In genomic region chr7:97872025-97872669, GRCh38 we compare ENCODE assay signal across 8 cellular contexts. TPM values are rescaled to one million over a fixed set of nuclear protein-coding genes. Genes with fewer than 3 reads are reported as not detected.
A peak's percentile ranks its signal among the peaks of the same experiment; 100 is the strongest.
DNase-seq lines count a peak whose midpoint lies in the region; ATAC-seq and TF ChIP-seq lines count a peak whose summit lies in the region.

Gene ASNS, minus strand, starts transcription at chr7:97872408. Its CDS starts 3,252 bp downstream, at chr7:97869156.

- peak within 1 kb of the TSS; percentile 90 for H3K27ac Mint-ChIP-seq in activated naive CD8-positive, alpha-beta T cell treated with anti-CD3 and anti-CD28 coated beads, Interleukin-2, amount 10 ng/mL, durations not matched to agents 7 days and 5 days

- peak; percentile 86 for DNase-seq in GM10266 (ENCODE audit: extremely low spot score)
- DNase-seq in NCI-H1105 treated with DMSO at 0.1 percent for 48 hours (lab: John Stamatoyannopoulos, UW) = peak; percentile 94
- peak; percentile 92 for DNase-seq in activated naive CD8-positive, alpha-beta T cell treated with anti-CD3 and anti-CD28 coated beads, Interleukin-2, amount 10 ng/mL, durations not matched to agents 7 days and 5 days
- DNase-seq in Right ventricle myocardium inferior (ENCODE audit: missing footprints) = peak; percentile 95
- DNase-seq in ovary = peak; percentile 87 to 93 (median 90)
- peak; percentile 92 for DNase-seq in thyroid gland

- no peaks in the 10 kb centered on the region for H3K27me3 ChIP-seq in SU-DHL-6 (ENCODE audit: low read length)
- no peaks in the 10 kb centered on the region for H3K27me3 ChIP-seq in ovary
- H3K27me3 ChIP-seq in thyroid gland = no peaks in the 10 kb centered on the region

- peak within 1 kb of the TSS; percentile 87 for H3K4me3 Mint-ChIP-seq in activated naive CD8-positive, alpha-beta T cell treated with anti-CD3 and anti-CD28 coated beads, Interleukin-2, amount 10 ng/mL, durations not matched to agents 7 days and 5 days

- peaks cover 15% of the 10 kb centered on the region for H3K4me1 Mint-ChIP-seq in activated naive CD8-positive, alpha-beta T cell treated with anti-CD3 and anti-CD28 coated beads, Interleukin-2, amount 10 ng/mL, durations not matched to agents 7 days and 5 days

- H3K36me3 Mint-ChIP-seq in activated naive CD8-positive, alpha-beta T cell treated with anti-CD3 and anti-CD28 coated beads, Interleukin-2, amount 10 ng/mL, durations not matched to agents 7 days and 5 days = peaks cover 6% of the 10 kb centered on the region

- POLR2A ChIA-PET in activated naive CD8-positive, alpha-beta T cell treated with anti-CD3 and anti-CD28 coated beads, Interleukin-2, amount 10 ng/mL, durations not matched to agents 7 days and 5 days (lab: Charles Lee) = interaction anchor here (0.6 to 1.3 kb wide), 3 partner anchors 100 to 1164 kb away, joined by 3 to 8 read pairs (median 3); partner anchors contain the start of gene SDHAF3

- no peaks in the 10 kb centered on the region for H3K27me3 Mint-ChIP-seq in activated naive CD8-positive, alpha-beta T cell treated with anti-CD3 and anti-CD28 coated beads, Interleukin-2, amount 10 ng/mL, durations not matched to agents 7 days and 5 days

- no peaks in the 10 kb centered on the region for H3K9me3 Mint-ChIP-seq in activated naive CD8-positive, alpha-beta T cell treated with anti-CD3 and anti-CD28 coated beads, Interleukin-2, amount 10 ng/mL, durations not matched to agents 7 days and 5 days

- no peak for TF ChIP-seq CTCF in GM10266 (IDR thresholded peaks at IDR 0.05; ENCODE audit: control insufficient read depth, insufficient read depth, low read depth, missing control alignments)
- TF ChIP-seq CTCF in SU-DHL-6 (IDR thresholded peaks at IDR 0.05; ENCODE audit: insufficient read depth, low read length, poor library complexity, severe bottlenecking) = no peak
- TF ChIP-seq CTCF in ovary (IDR thresholded peaks at IDR 0.05) = peak in 2 of 3 donors; percentile 8 to 18
- no peak for TF ChIP-seq CTCF in thyroid gland (IDR thresholded peaks at IDR 0.05)

- ATAC-seq in HG02623 (IDR thresholded peaks at IDR 0.05; ENCODE audit: unreplicated experiment) = peak; percentile 99
- ATAC-seq in activated naive CD8-positive, alpha-beta T cell treated with anti-CD3 and anti-CD28 coated beads, Interleukin-2, amount 10 ng/mL, durations not matched to agents 7 days and 5 days (ENCODE audit: low read depth) = peak; percentile 92
- peak; percentile 100 for ATAC-seq in Right ventricle myocardium inferior

- 0 to 1% (median 1%) methylated on average over 47 to 58 of the region's 58 CpGs for WGBS in ovary, 3 donors
- WGBS in thyroid gland, 2 donors = 1 to 2% methylated on average over 28 to 40 of the region's 58 CpGs

- H3K36me3 ChIP-seq in SU-DHL-6 (ENCODE audit: low read length) (peaks cover 15% of the 10 kb centered on the region), ovary (no peaks in the 10 kb centered on the region), thyroid gland (no peaks in the 10 kb centered on the region)

- H3K4me3 ChIP-seq in SU-DHL-6 (ENCODE audit: insufficient read depth, low read length, poor library complexity, severe bottlenecking) = peak within 1 kb of the TSS; percentile 77
- H3K4me3 ChIP-seq in ovary = peak within 1 kb of the TSS; percentile 77
- H3K4me3 ChIP-seq in thyroid gland (replicated peaks in 1 of 3) = peak within 1 kb of the TSS; percentile 37 to 78 (median 68)

- peak within 1 kb of the TSS; percentile 90 for H3K4me2 ChIP-seq in SU-DHL-6 (ENCODE audit: low read depth, low read length, poor library complexity, severe bottlenecking)

- H3K27ac ChIP-seq in SU-DHL-6 (ENCODE audit: low read depth, low read length) (peak within 1 kb of the TSS; percentile 83), ovary (peak within 1 kb of the TSS in 1 of 2 donors; percentile 69), thyroid gland (peak within 1 kb of the TSS; percentile 24 to 50 (median 24))

- TF ChIP-seq POLR2A in ovary (IDR thresholded peaks at IDR 0.05) = peak; percentile 89
- peak in 1 of 2 donors; percentile 88 for TF ChIP-seq POLR2A in thyroid gland (IDR thresholded peaks at IDR 0.05)

- peaks cover 21% of the 10 kb centered on the region for H3K79me2 ChIP-seq in SU-DHL-6 (ENCODE audit: insufficient read depth, low read length)

- no peak for TF ChIP-seq EP300 in ovary (IDR thresholded peaks at IDR 0.05)

- intact Hi-C loops in Right ventricle myocardium inferior (cut with DNase I) = no loop called here
- intact Hi-C loops in ovary (cut with DNase I) = no loop called here
- intact Hi-C loops in thyroid gland (cut with DNase I) = no loop called here

- peaks cover 7% of the 10 kb centered on the region for H3F3A ChIP-seq in SU-DHL-6 (ENCODE audit: insufficient read depth)

- H3K9me3 ChIP-seq in SU-DHL-6 (ENCODE audit: insufficient read depth, low read length) (no peaks in the 10 kb centered on the region), ovary (no peaks in the 10 kb centered on the region), thyroid gland (no peaks in the 10 kb centered on the region)

- peak within 1 kb of the TSS; percentile 70 for H3K9ac ChIP-seq in SU-DHL-6 (ENCODE audit: low read length)

- H2AFZ ChIP-seq in SU-DHL-6 (ENCODE audit: low read depth, low read length, severe bottlenecking) = peak within 1 kb of the TSS; percentile 95

- H4K20me1 ChIP-seq in SU-DHL-6 (ENCODE audit: low read depth, low read length) = no peaks in the 10 kb centered on the region

- H3K9me2 ChIP-seq in SU-DHL-6 (replicated peaks; ENCODE audit: insufficient read depth, low read length) = no peaks in the 10 kb centered on the region

- H3K4me1 ChIP-seq in ovary (ENCODE audit: insufficient read depth) = peaks cover 3% of the 10 kb centered on the region
- peaks cover 0 to 4% of the 10 kb centered on the region in 2 donors for H3K4me1 ChIP-seq in thyroid gland

RNA-seq across cellular contexts. Expression of gene ASNS, which starts in this region (rescaled TPM):
- total RNA-seq in activated naive CD8-positive, alpha-beta T cell treated with anti-CD3 and anti-CD28 coated beads, Interleukin-2, amount 10 ng/mL, durations not matched to agents 7 days and 5 days = 10 to 100 TPM; 40.0 to 42.6 TPM
- 6.7 TPM for total RNA-seq in Right ventricle myocardium inferior
- total RNA-seq in ovary = 100 to 1,000 TPM in 1 of 7 donors, 10 to 100 TPM in 4, 1 to 10 TPM in 2; 7.5 to 216 (median 13.5) TPM
- 10 to 100 TPM; 13.3 to 24.8 TPM for polyA plus RNA-seq in ovary
- total RNA-seq in thyroid gland = 10 to 100 TPM; 16.4 to 84.2 (median 20.3) TPM

Comparison
In these comparisons a context has a peak if more than half of its experiments do, and no peak if none do; other contexts are left out.
1. CTCF ChIP-seq: peak in ovary (2 of 3); none in GM10266 (single experiment), SU-DHL-6 (single experiment) and thyroid gland (0 of 6).
2. Peak in every context shown above with its lines, with median percentiles within 50 percentile points of each other: DNase-seq, ATAC-seq and H3K4me3 ChIP-seq.